In genomic region chr1:116817582-116818064, GRCh38 we compare ENCODE assay signal across 8 cellular contexts.
DNase-seq lines count a peak whose midpoint lies in the region; ATAC-seq and TF ChIP-seq lines count a peak whose summit lies in the region.

No MANE protein-coding gene starts in this region.

- H3K9me3 ChIP-seq in DOHH2 (ENCODE audit: control insufficient read depth, insufficient read depth, low read length) = no peaks in the 10 kb centered on the region

- no peaks in the 10 kb centered on the region for H4K20me1 ChIP-seq in DOHH2 (ENCODE audit: control insufficient read depth, insufficient read depth, low read depth, low read length)

- H3K36me3 Mint-ChIP-seq in activated naive CD4-positive, alpha-beta T cell treated with anti-CD3 and anti-CD28 coated beads, Interleukin-2, amount 50 U/mL, for 24 hours = peaks cover 12% of the 10 kb centered on the region

- no peaks in the 10 kb centered on the region for H3K27me3 ChIP-seq in DOHH2 (ENCODE audit: control insufficient read depth, low read length)

- peak; percentile 91 for TF ChIP-seq CTCF in DOHH2 (IDR thresholded peaks at IDR 0.05; ENCODE audit: low read depth, low read length, poor library complexity, severe bottlenecking)

- H3K9me3 Mint-ChIP-seq in activated naive CD4-positive, alpha-beta T cell treated with anti-CD3 and anti-CD28 coated beads, Interleukin-2, amount 50 U/mL, for 24 hours = peaks cover 9% of the 10 kb centered on the region

- H3K79me2 ChIP-seq in DOHH2 (ENCODE audit: control insufficient read depth, low read length) = no peaks in the 10 kb centered on the region

- no peaks in the 10 kb centered on the region for H3K27me3 Mint-ChIP-seq in activated naive CD4-positive, alpha-beta T cell treated with anti-CD3 and anti-CD28 coated beads, Interleukin-2, amount 50 U/mL, for 24 hours

- H3K4me3 ChIP-seq in DOHH2 (ENCODE audit: low read length) = no peak overlapping the region

- no peak for ATAC-seq in GM18861 (IDR thresholded peaks at IDR 0.05; ENCODE audit: unreplicated experiment)

- H3K4me2 ChIP-seq in DOHH2 (ENCODE audit: low read length) = no peak overlapping the region

- DNase-seq in HT1080 (ENCODE audit: low read depth) = peak; percentile 72
- peak; percentile 26 for DNase-seq in SKM-1 (lab: John Stamatoyannopoulos, UW; ENCODE audit: unreplicated experiment)
- peak; percentile 86 for DNase-seq in islet precursor cell
- DNase-seq in stimulated activated CD8-positive, alpha-beta memory T cell treated with anti-CD3 and anti-CD28 coated beads, Interleukin-2, amount 100 ng/mL, for 48 hours (ENCODE audit: low read depth in 2 of 2) = peak; percentile 67 to 69
- DNase-seq in superior temporal gyrus (ENCODE audit: extremely low spot score) = no peak

- H3K36me3 ChIP-seq in DOHH2 (ENCODE audit: control insufficient read depth, low read length) = no peaks in the 10 kb centered on the region

- H3K27ac Mint-ChIP-seq in activated naive CD4-positive, alpha-beta T cell treated with anti-CD3 and anti-CD28 coated beads, Interleukin-2, amount 50 U/mL, for 24 hours = peak overlapping the region; percentile 96

- H3K4me1 ChIP-seq in DOHH2 (ENCODE audit: control insufficient read depth, low read length) = no peaks in the 10 kb centered on the region

- no peak overlapping the region for H3K27ac ChIP-seq in DOHH2 (ENCODE audit: low read depth, low read length)

- H3K9me2 ChIP-seq in DOHH2 (replicated peaks; ENCODE audit: control insufficient read depth, low read length) = no peaks in the 10 kb centered on the region

- no peaks in the 10 kb centered on the region for H3F3A ChIP-seq in DOHH2 (ENCODE audit: control insufficient read depth, insufficient read depth)

- peak overlapping the region; percentile 60 for H3K4me3 Mint-ChIP-seq in activated naive CD4-positive, alpha-beta T cell treated with anti-CD3 and anti-CD28 coated beads, Interleukin-2, amount 50 U/mL, for 24 hours

- H3K4me1 Mint-ChIP-seq in activated naive CD4-positive, alpha-beta T cell treated with anti-CD3 and anti-CD28 coated beads, Interleukin-2, amount 50 U/mL, for 24 hours = peaks cover 54% of the 10 kb centered on the region
